In genomic region chr1:185645686-185646085, GRCh38 we compare ENCODE assay signal across 12 cellular contexts.
DNase-seq lines count a peak whose midpoint lies in the region; ATAC-seq, FAIRE-seq and TF ChIP-seq lines count a peak whose summit lies in the region.
"Had no signal": no experiment of that assay in that cellular context is flagged by ENCODE, and none has a peak within 500 bp of the region (broad histone marks: within the 10 kb centered on the region; RNA-seq: fewer than 3 reads in every experiment).

No MANE protein-coding gene starts in this region.

- H3K36me3 ChIP-seq in cardiac muscle cell, result no peaks in the 10 kb centered on the region
- no peaks in the 10 kb centered on the region for H3K36me3 ChIP-seq in astrocyte (ENCODE audit: insufficient read depth, low read length)
- H3K36me3 ChIP-seq in liver (ENCODE audit: control insufficient read depth in 4 of 4, insufficient read depth in 3 of 4, low read depth in 1 of 4, low read length in 3 of 4), result no peaks in the 10 kb centered on the region
- no peaks in the 10 kb centered on the region for H3K36me3 ChIP-seq in Peyer's patch

- no peak for TF ChIP-seq POLR2A in Peyer's patch (IDR thresholded peaks at IDR 0.05)

- H3K27ac Mint-ChIP-seq in astrocyte (ENCODE audit: unreplicated experiment), result peak overlapping the region; percentile 99

- no peaks in the 10 kb centered on the region for H3K9me3 ChIP-seq in cardiac muscle cell (ENCODE audit: low read depth)
- no peaks in the 10 kb centered on the region for H3K9me3 ChIP-seq in right cardiac atrium (ENCODE audit: control insufficient read depth, low read length)
- H3K9me3 ChIP-seq in astrocyte (ENCODE audit: insufficient read depth, low read depth, low read length), result peaks cover 5% of the 10 kb centered on the region
- H3K9me3 ChIP-seq in liver (ENCODE audit: control insufficient read depth in 4 of 4, low read length in 3 of 4), result peaks cover 0 to 3% (median 0%) of the 10 kb centered on the region in 4 donors
- peaks cover 0 to 6% (median 0%) of the 10 kb centered on the region in 4 donors for H3K9me3 ChIP-seq in Peyer's patch

- H3K27ac ChIP-seq in cardiac muscle cell (peak overlapping the region; percentile 90), right cardiac atrium (ENCODE audit: low read length) (no peak overlapping the region), astrocyte (ENCODE audit: low read depth, low read length) (peak overlapping the region; percentile 78), liver (ENCODE audit: low read depth in 1 of 2, low read length in 2 of 2) (peak overlapping the region; percentile 42), Peyer's patch (no peak overlapping the region)

- TF ChIP-seq CTCF in cardiac muscle cell (IDR thresholded peaks at IDR 0.05; ENCODE audit: low read depth, low read length) (no peak), astrocyte (IDR thresholded peaks at IDR 0.05; ENCODE audit: insufficient read depth, low read depth, low read length) (no peak), liver (IDR thresholded peaks at IDR 0.05; ENCODE audit: low read depth, low read length, missing input control) (no peak), Peyer's patch (IDR thresholded peaks at IDR 0.05) (no peak)

- FAIRE-seq in astrocyte (lab: Jason Lieb, UNC), result no peak
- FAIRE-seq: K562 had no signal

- H3K79me2 ChIP-seq in astrocyte (ENCODE audit: insufficient read depth, low read length), result no peaks in the 10 kb centered on the region

- DNase-seq in cardiac muscle cell (ENCODE audit: low read depth in 1 of 2, low spot score in 1 of 2) (peak in 1 of 2 donors; percentile 8), right cardiac atrium (no peak), astrocyte (ENCODE audit: low read depth) (peak; percentile 27), Peyer's patch (no peak)
- no peak for DNase-seq in activated CD8-positive, alpha-beta memory T cell treated with anti-CD3 and anti-CD28 coated beads, Interleukin-2, amount 50 U/mL, for 48 hours
- DNase-seq: effector CD4-positive, alpha-beta T cell; naive thymus-derived CD8-positive, alpha-beta T cell; stimulated activated CD4-positive, alpha-beta T cell treated with anti-CD3 and anti-CD28 coated beads, Interleukin-1b, Interleukin-23, amount 100 ng/mL, for 48 hours had no signal

- H3K36me3 Mint-ChIP-seq in astrocyte (ENCODE audit: low read depth, unreplicated experiment), result no peaks in the 10 kb centered on the region

- peak overlapping the region; percentile 20 for H3K4me3 Mint-ChIP-seq in astrocyte (ENCODE audit: unreplicated experiment)

- H3K9ac ChIP-seq in astrocyte (ENCODE audit: low read length), result peak overlapping the region; percentile 55
- H3K9ac ChIP-seq in liver (ENCODE audit: low read depth in 1 of 2, low read length in 2 of 2), result no peak overlapping the region

- H3K4me3 ChIP-seq in cardiac muscle cell (no peak overlapping the region), right cardiac atrium (ENCODE audit: low read length) (no peak overlapping the region), astrocyte (ENCODE audit: insufficient read depth, low read depth, low read length) (no peak overlapping the region), liver (ENCODE audit: low read depth in 1 of 3, low read length in 3 of 3) (no peak overlapping the region), Peyer's patch (no peak overlapping the region)
- H3K4me3 ChIP-seq: K562 had no signal

- H3K9me3 Mint-ChIP-seq in astrocyte (ENCODE audit: unreplicated experiment), result peaks cover 13% of the 10 kb centered on the region

- peaks cover 42% of the 10 kb centered on the region for H3K4me1 Mint-ChIP-seq in astrocyte (ENCODE audit: low read depth, unreplicated experiment)

- peaks cover 15% of the 10 kb centered on the region for H3K4me1 ChIP-seq in cardiac muscle cell (ENCODE audit: low read depth)
- peaks cover 1% of the 10 kb centered on the region for H3K4me1 ChIP-seq in right cardiac atrium (ENCODE audit: control insufficient read depth, insufficient read depth, low read length)
- H3K4me1 ChIP-seq in astrocyte (ENCODE audit: insufficient read depth, low read length), result peaks cover 28% of the 10 kb centered on the region
- H3K4me1 ChIP-seq in liver (ENCODE audit: control insufficient read depth in 4 of 4, insufficient read depth in 4 of 4, low read length in 3 of 4), result peaks cover 3 to 16% (median 15%) of the 10 kb centered on the region in 4 donors
- H3K4me1 ChIP-seq in Peyer's patch, result peaks cover 0 to 6% (median 3%) of the 10 kb centered on the region in 4 donors

- no peak for TF ChIP-seq RAD21 in liver (IDR thresholded peaks at IDR 0.05)

- ATAC-seq in right cardiac atrium (no peak), GM18502 (IDR thresholded peaks at IDR 0.05; ENCODE audit: poor library complexity, unreplicated experiment) (no peak), GM21367 (IDR thresholded peaks at IDR 0.05; ENCODE audit: unreplicated experiment) (no peak)
- ATAC-seq: K562; naive thymus-derived CD8-positive, alpha-beta T cell had no signal

- intact Hi-C loops in right cardiac atrium (cut with DNase I), result no loop called here

- H3K27me3 ChIP-seq in cardiac muscle cell (no peaks in the 10 kb centered on the region), right cardiac atrium (ENCODE audit: control insufficient read depth, insufficient read depth) (no peaks in the 10 kb centered on the region), astrocyte (ENCODE audit: insufficient read depth, low read length) (no peaks in the 10 kb centered on the region), liver (ENCODE audit: control insufficient read depth in 4 of 4, insufficient read depth in 4 of 4, low read length in 3 of 4) (no peaks in the 10 kb centered on the region), Peyer's patch (no peaks in the 10 kb centered on the region)

- H4K20me1 ChIP-seq in astrocyte (ENCODE audit: insufficient read depth, low read length), result no peaks in the 10 kb centered on the region

- 54% methylated on average over 1 of the region's 1 CpG for WGBS in right cardiac atrium
- 33% methylated on average over 1 of the region's 1 CpG for WGBS in liver

- no peak overlapping the region for H2AFZ ChIP-seq in astrocyte (ENCODE audit: low read depth, low read length)

- no peaks in the 10 kb centered on the region for H3K27me3 Mint-ChIP-seq in astrocyte (ENCODE audit: low read depth, unreplicated experiment)
- H3K27me3 Mint-ChIP-seq: naive thymus-derived CD8-positive, alpha-beta T cell had no signal

- H3K4me2 ChIP-seq in astrocyte (ENCODE audit: low read length), result peak overlapping the region; percentile 72

TF ChIP-seq in liver, 16 proteins besides CTCF, POLR2A, EP300 and RAD21:
- TF ChIP-seq FOXA2 (IDR thresholded peaks at IDR 0.05), result no peak
- no peak for TF ChIP-seq GABPA (IDR thresholded peaks at IDR 0.05 in 1 of 2, conservative IDR thresholded peaks at IDR 0.05 in 1 of 2)
- no peak for TF ChIP-seq EGR1 (IDR thresholded peaks at IDR 0.05; ENCODE audit: low read depth in 2 of 2)
- no peak for TF ChIP-seq JUND (IDR thresholded peaks at IDR 0.05)
- no peak for TF ChIP-seq HNF4G (IDR thresholded peaks at IDR 0.05)

Comparison
In these comparisons a context has a peak if more than half of its experiments do, and no peak if none do; other contexts are left out.
1. H3K27ac ChIP-seq: peak in cardiac muscle cell (single experiment), astrocyte (single experiment) and liver (2 of 2); none in right cardiac atrium (single experiment) and Peyer's patch (0 of 4).